12 cellular contexts compared by ENCODE assay signal in the genomic region with DNA sequence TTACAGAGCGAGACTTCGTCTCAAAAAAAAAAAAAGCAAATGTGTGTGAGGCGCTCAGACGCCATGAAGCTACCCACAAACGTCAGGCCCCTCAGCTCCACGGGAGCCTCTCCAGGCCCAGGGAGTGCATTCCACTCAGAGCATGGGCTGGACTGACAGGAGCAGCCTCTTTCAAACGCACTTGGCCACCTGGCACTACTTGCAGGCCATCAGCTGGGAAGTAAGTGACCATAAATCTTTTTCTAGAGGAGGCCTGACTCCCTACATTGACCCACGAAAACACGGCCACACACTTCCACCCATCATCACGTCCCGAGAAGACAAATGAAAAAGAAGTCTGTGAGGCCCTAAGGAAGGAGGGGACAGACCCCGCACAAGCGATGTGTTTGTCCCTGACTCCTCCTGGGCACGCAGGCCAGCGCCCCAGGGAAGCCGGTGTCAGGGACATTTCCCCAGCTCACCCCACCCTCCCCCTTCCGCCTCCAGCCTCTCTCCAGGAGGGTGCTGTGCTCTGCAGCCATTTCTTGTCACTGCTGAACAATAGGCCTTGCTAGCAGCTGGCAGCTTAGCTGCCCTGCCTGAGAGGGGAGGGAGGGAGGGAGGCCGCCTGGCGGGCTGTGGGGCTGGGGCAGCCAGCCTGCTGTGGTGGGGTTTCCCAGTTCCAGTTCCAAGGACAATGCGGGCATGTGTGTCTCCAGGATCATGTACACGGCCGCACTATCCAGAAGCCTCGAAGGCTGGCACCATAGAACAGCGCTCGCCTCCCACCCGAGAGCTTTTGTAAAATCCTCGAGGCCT. TPM values are rescaled to one million over a fixed set of nuclear protein-coding genes. Genes with fewer than 3 reads are reported as not detected.
A peak's percentile ranks its signal among the peaks of the same experiment; 100 is the strongest.
DNase-seq lines count a peak whose midpoint lies in the region; ATAC-seq, FAIRE-seq and TF ChIP-seq lines count a peak whose summit lies in the region.
"Had no signal": no experiment of that assay in that cellular context is flagged by ENCODE, and none has a peak within 500 bp of the region (broad histone marks: within the 10 kb centered on the region; RNA-seq: fewer than 3 reads in every experiment).

No MANE protein-coding gene starts in this region.

- H3K4me2 ChIP-seq in neuronal stem cell (ENCODE audit: insufficient read depth, low read length, poor library complexity, severe bottlenecking) = no peak overlapping the region

- no peak overlapping the region for H3K14ac ChIP-seq in neuronal stem cell (ENCODE audit: low read length)

- H3K9me3 ChIP-seq in neuronal stem cell (replicated peaks in 1 of 2; ENCODE audit: control insufficient read depth in 2 of 2, insufficient read depth in 1 of 2, low read depth in 1 of 2, low read length in 2 of 2) = no peaks in the 10 kb centered on the region

- H3K4me3 Mint-ChIP-seq in brain = no peak overlapping the region
- no peak overlapping the region for H3K4me3 Mint-ChIP-seq in activated CD4-positive, alpha-beta memory T cell treated with anti-CD3 and anti-CD28 coated beads, Interleukin-2, amount 10 ng/mL, durations not matched to agents 7 days and 5 days
- H3K4me3 Mint-ChIP-seq: activated CD4-positive, alpha-beta T cell treated with anti-CD3 and anti-CD28 coated beads, Interleukin-2, amount 10 ng/mL, durations not matched to agents 24 days and 14 days; activated naive CD8-positive, alpha-beta T cell had no signal

- CTCF ChIA-PET in activated CD4-positive, alpha-beta memory T cell treated with anti-CD3 and anti-CD28 coated beads, Interleukin-2, amount 10 ng/mL, durations not matched to agents 7 days and 5 days (lab: Charles Lee) = interaction anchor here (1.8 kb wide), 1 partner anchor 18 kb away, joined by 5 read pairs; no protein-coding TSS in a partner anchor

- no peaks in the 10 kb centered on the region for H3K9me3 Mint-ChIP-seq in brain
- no peaks in the 10 kb centered on the region for H3K9me3 Mint-ChIP-seq in activated CD4-positive, alpha-beta memory T cell treated with anti-CD3 and anti-CD28 coated beads, Interleukin-2, amount 10 ng/mL, durations not matched to agents 7 days and 5 days
- H3K9me3 Mint-ChIP-seq: activated CD4-positive, alpha-beta T cell treated with anti-CD3 and anti-CD28 coated beads, Interleukin-2, amount 10 ng/mL, durations not matched to agents 24 days and 14 days had no signal

- H2BK12ac ChIP-seq in neuronal stem cell (ENCODE audit: low read length) = peak overlapping the region; percentile 85

- H3K36me3 ChIP-seq in neuronal stem cell (replicated peaks in 1 of 2; ENCODE audit: control insufficient read depth in 2 of 2, insufficient read depth in 2 of 2, low read length in 2 of 2) = peaks cover 5 to 12% of the 10 kb centered on the region in 2 donors

- ATAC-seq in GM18520 (IDR thresholded peaks at IDR 0.05; ENCODE audit: unreplicated experiment) = no peak

- H3K27me3 Mint-ChIP-seq in brain = no peaks in the 10 kb centered on the region
- peaks cover 1% of the 10 kb centered on the region for H3K27me3 Mint-ChIP-seq in activated CD4-positive, alpha-beta memory T cell treated with anti-CD3 and anti-CD28 coated beads, Interleukin-2, amount 10 ng/mL, durations not matched to agents 7 days and 5 days
- H3K27me3 Mint-ChIP-seq: activated naive CD8-positive, alpha-beta T cell had no signal

- peak overlapping the region; percentile 73 for H2AFZ ChIP-seq in neuronal stem cell (ENCODE audit: low read length)

- peaks cover 76% of the 10 kb centered on the region for H3K4me1 Mint-ChIP-seq in brain
- H3K4me1 Mint-ChIP-seq in activated CD4-positive, alpha-beta memory T cell treated with anti-CD3 and anti-CD28 coated beads, Interleukin-2, amount 10 ng/mL, durations not matched to agents 7 days and 5 days = peaks cover 3% of the 10 kb centered on the region

- peak overlapping the region in 1 of 2 donors; percentile 21 for H3K4me3 ChIP-seq in neuronal stem cell (ENCODE audit: low read length in 2 of 2)

- POLR2A ChIA-PET in activated CD4-positive, alpha-beta memory T cell treated with anti-CD3 and anti-CD28 coated beads, Interleukin-2, amount 10 ng/mL, durations not matched to agents 7 days and 5 days (lab: Charles Lee) = interaction anchor here (1.6 kb wide), 1 partner anchor 9 kb away, joined by 5 read pairs; no protein-coding TSS in a partner anchor

- DNase-seq in DMS153 (lab: John Stamatoyannopoulos, UW) (peak; percentile 68), NCI-H187 (lab: John Stamatoyannopoulos, UW) (peak; percentile 97 to 99), neuronal stem cell (ENCODE audit: low spot score) (no peak), urothelium cell line (ENCODE audit: low spot score) (no peak)
- DNase-seq in activated CD4-positive, alpha-beta T cell treated with anti-CD3 and anti-CD28 coated beads for 48 hours = no peak
- DNase-seq in activated CD4-positive, alpha-beta memory T cell treated with anti-CD3 and anti-CD28 coated beads, Interleukin-2, amount 10 ng/mL, durations not matched to agents 7 days and 5 days = no peak
- DNase-seq: activated CD4-positive, alpha-beta T cell treated with anti-CD3 and anti-CD28 coated beads, Interleukin-2, amount 10 ng/mL, durations not matched to agents 24 days and 14 days; IMR-90 had no signal

- WGBS in neuronal stem cell (ENCODE audit: extremely low coverage in 2 of 2, insufficient read length in 2 of 2, insufficient replicate concordance in 1 of 2), 2 donors = no CpG with 5 or more reads among the region's 27 CpGs

- peak overlapping the region; percentile 85 for H2BK120ac ChIP-seq in neuronal stem cell (ENCODE audit: low read depth, low read length)

- FAIRE-seq in urothelium cell line (lab: Jason Lieb, UNC) = no peak
- FAIRE-seq: RCC 7860 had no signal

- peak overlapping the region; percentile 55 for H3K27ac ChIP-seq in neuronal stem cell (replicated peaks; ENCODE audit: low read length)

- no peak overlapping the region for H4K8ac ChIP-seq in neuronal stem cell (ENCODE audit: low read depth, low read length)

- peak overlapping the region; percentile 60 for H2BK15ac ChIP-seq in neuronal stem cell (ENCODE audit: low read length)

- no peaks in the 10 kb centered on the region for H3K36me3 Mint-ChIP-seq in brain
- no peaks in the 10 kb centered on the region for H3K36me3 Mint-ChIP-seq in activated CD4-positive, alpha-beta memory T cell treated with anti-CD3 and anti-CD28 coated beads, Interleukin-2, amount 10 ng/mL, durations not matched to agents 7 days and 5 days (ENCODE audit: low read depth)

- H3K4me1 ChIP-seq in neuronal stem cell (ENCODE audit: control insufficient read depth in 2 of 2, insufficient read depth in 1 of 2, low read depth in 1 of 2, low read length in 2 of 2) = peaks cover 22 to 28% of the 10 kb centered on the region in 2 donors

- H2AK5ac ChIP-seq in neuronal stem cell (ENCODE audit: low read depth, low read length) = peak overlapping the region; percentile 72

- H2BK5ac ChIP-seq in neuronal stem cell (ENCODE audit: low read length) = peak overlapping the region; percentile 76

- H3K9ac ChIP-seq in neuronal stem cell (ENCODE audit: low read depth, low read length, poor library complexity) = peak overlapping the region; percentile 21

- peak overlapping the region; percentile 24 for H3K4ac ChIP-seq in neuronal stem cell (ENCODE audit: low read length)

- no peak overlapping the region for H4K91ac ChIP-seq in neuronal stem cell (ENCODE audit: low read depth, low read length, poor library complexity)

- no peaks in the 10 kb centered on the region for H3K27me3 ChIP-seq in neuronal stem cell (ENCODE audit: control insufficient read depth in 3 of 3, insufficient read depth in 3 of 3, low read depth in 1 of 3, low read length in 3 of 3)

- H3K79me1 ChIP-seq in neuronal stem cell (ENCODE audit: low read depth, low read length) = peaks cover 2% of the 10 kb centered on the region

- peak overlapping the region; percentile 75 to 95 (median 84) for H3K27ac Mint-ChIP-seq in brain
- H3K27ac Mint-ChIP-seq in activated CD4-positive, alpha-beta memory T cell treated with anti-CD3 and anti-CD28 coated beads, Interleukin-2, amount 10 ng/mL, durations not matched to agents 7 days and 5 days = no peak overlapping the region
- H3K27ac Mint-ChIP-seq: activated CD4-positive, alpha-beta T cell treated with anti-CD3 and anti-CD28 coated beads, Interleukin-2, amount 10 ng/mL, durations not matched to agents 24 days and 14 days; activated naive CD8-positive, alpha-beta T cell had no signal

- no peak overlapping the region for H3K23ac ChIP-seq in neuronal stem cell (ENCODE audit: low read depth, low read length, poor library complexity)

- H3K18ac ChIP-seq in neuronal stem cell (ENCODE audit: low read length) = peak overlapping the region; percentile 97

- no peak for TF ChIP-seq CTCF in brain (conservative IDR thresholded peaks at IDR 0.05)

RNA-seq across cellular contexts. Expression of a gene that starts 26.6 kb away (rescaled TPM):
- polyA plus RNA-seq in brain (ENCODE audit: insufficient read depth, low read depth, low replicate concordance) = 3.1 TPM
- 20.0 TPM for polyA plus RNA-seq in neuronal stem cell (2013, experiment 1 of 2)
- 19.5 TPM for polyA plus RNA-seq in neuronal stem cell (2013, experiment 2 of 2)
- 10 to 100 TPM; 16.2 to 17.5 TPM for total RNA-seq in activated CD4-positive, alpha-beta memory T cell treated with anti-CD3 and anti-CD28 coated beads, Interleukin-2, amount 10 ng/mL, durations not matched to agents 7 days and 5 days

Comparison
In these comparisons a context has a peak if more than half of its experiments do, and no peak if none do; other contexts are left out.
1. DNase-seq: peak in DMS153 (single experiment) and NCI-H187 (2 of 2); none in neuronal stem cell (single experiment), urothelium cell line (single experiment), activated CD4-positive, alpha-beta T cell treated with anti-CD3 and anti-CD28 coated beads for 48 hours (single experiment) and activated CD4-positive, alpha-beta memory T cell treated with anti-CD3 and anti-CD28 coated beads, Interleukin-2, amount 10 ng/mL, durations not matched to agents 7 days and 5 days (single experiment).